1 cellular context compared by ENCODE assay signal in the genomic region with DNA sequence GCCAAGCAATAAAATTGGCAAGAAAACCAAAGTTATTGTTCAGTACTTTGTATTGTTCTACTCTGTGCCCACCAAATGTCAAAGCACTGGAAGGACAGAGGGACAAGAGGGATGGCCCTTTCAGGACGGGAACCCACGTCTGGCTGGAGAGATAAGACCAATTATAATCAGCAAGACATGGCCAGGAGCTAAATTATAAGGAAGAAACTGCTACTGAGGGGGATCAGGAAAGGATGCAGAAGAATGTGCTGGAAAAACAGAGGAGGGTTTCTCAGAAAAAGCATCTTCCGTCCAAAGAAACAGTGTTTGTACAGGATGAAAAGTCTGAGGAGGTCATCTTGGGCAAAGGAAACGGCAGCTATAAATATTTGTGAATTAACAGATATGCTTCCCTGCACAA.
TF ChIP-seq lines count a peak whose summit lies in the region.

No MANE protein-coding gene starts in this region.

TF ChIP-seq in K562, 482 proteins besides CTCF, POLR2A, EP300 and RAD21 (continued from another document and continues in another):
- TF ChIP-seq, protein P1, sequence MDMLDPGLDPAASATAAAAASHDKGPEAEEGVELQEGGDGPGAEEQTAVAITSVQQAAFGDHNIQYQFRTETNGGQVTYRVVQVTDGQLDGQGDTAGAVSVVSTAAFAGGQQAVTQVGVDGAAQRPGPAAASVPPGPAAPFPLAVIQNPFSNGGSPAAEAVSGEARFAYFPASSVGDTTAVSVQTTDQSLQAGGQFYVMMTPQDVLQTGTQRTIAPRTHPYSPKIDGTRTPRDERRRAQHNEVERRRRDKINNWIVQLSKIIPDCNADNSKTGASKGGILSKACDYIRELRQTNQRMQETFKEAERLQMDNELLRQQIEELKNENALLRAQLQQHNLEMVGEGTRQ (CRISPR knock-in tag; IDR thresholded peaks at IDR 0.05): no peak
- no peak for TF ChIP-seq ZNF140 (CRISPR knock-in tag; IDR thresholded peaks at IDR 0.05)
- peak; percentile 72 for TF ChIP-seq SOX6 (IDR thresholded peaks at IDR 0.05)
- no peak for TF ChIP-seq TCF7 (IDR thresholded peaks at IDR 0.05; ENCODE audit: borderline replicate concordance)
- TF ChIP-seq, protein P2, sequence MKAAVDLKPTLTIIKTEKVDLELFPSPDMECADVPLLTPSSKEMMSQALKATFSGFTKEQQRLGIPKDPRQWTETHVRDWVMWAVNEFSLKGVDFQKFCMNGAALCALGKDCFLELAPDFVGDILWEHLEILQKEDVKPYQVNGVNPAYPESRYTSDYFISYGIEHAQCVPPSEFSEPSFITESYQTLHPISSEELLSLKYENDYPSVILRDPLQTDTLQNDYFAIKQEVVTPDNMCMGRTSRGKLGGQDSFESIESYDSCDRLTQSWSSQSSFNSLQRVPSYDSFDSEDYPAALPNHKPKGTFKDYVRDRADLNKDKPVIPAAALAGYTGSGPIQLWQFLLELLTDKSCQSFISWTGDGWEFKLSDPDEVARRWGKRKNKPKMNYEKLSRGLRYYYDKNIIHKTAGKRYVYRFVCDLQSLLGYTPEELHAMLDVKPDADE (conservative IDR thresholded peaks at IDR 0.05; ENCODE audit: control insufficient read depth, low read depth, low read length): no peak
- TF ChIP-seq, protein P3, sequence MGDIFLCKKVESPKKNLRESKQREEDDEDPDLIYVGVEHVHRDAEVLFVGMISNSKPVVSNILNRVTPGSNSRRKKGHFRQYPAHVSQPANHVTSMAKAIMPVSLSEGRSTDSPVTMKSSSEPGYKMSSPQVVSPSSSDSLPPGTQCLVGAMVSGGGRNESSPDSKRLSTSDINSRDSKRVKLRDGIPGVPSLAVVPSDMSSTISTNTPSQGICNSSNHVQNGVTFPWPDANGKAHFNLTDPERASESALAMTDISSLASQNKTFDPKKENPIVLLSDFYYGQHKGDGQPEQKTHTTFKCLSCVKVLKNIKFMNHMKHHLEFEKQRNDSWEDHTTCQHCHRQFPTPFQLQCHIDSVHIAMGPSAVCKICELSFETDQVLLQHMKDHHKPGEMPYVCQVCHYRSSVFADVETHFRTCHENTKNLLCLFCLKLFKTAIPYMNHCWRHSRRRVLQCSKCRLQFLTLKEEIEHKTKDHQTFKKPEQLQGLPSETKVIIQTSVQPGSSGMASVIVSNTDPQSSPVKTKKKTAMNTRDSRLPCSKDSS (IDR thresholded peaks at IDR 0.05; ENCODE audit: low read depth, partially characterized antibody): no peak
- TF ChIP-seq, protein P4, sequence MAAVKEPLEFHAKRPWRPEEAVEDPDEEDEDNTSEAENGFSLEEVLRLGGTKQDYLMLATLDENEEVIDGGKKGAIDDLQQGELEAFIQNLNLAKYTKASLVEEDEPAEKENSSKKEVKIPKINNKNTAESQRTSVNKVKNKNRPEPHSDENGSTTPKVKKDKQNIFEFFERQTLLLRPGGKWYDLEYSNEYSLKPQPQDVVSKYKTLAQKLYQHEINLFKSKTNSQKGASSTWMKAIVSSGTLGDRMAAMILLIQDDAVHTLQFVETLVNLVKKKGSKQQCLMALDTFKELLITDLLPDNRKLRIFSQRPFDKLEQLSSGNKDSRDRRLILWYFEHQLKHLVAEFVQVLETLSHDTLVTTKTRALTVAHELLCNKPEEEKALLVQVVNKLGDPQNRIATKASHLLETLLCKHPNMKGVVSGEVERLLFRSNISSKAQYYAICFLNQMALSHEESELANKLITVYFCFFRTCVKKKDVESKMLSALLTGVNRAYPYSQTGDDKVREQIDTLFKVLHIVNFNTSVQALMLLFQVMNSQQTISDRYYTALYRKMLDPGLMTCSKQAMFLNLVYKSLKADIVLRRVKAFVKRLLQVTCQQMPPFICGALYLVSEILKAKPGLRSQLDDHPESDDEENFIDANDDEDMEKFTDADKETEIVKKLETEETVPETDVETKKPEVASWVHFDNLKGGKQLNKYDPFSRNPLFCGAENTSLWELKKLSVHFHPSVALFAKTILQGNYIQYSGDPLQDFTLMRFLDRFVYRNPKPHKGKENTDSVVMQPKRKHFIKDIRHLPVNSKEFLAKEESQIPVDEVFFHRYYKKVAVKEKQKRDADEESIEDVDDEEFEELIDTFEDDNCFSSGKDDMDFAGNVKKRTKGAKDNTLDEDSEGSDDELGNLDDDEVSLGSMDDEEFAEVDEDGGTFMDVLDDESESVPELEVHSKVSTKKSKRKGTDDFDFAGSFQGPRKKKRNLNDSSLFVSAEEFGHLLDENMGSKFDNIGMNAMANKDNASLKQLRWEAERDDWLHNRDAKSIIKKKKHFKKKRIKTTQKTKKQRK (IDR thresholded peaks at IDR 0.05; ENCODE audit: borderline replicate concordance, low read depth, low read length): no peak
- no peak for TF ChIP-seq ZSCAN32 (CRISPR knock-in tag; IDR thresholded peaks at IDR 0.05)
- TF ChIP-seq TRIM24 (IDR thresholded peaks at IDR 0.05): peak in 1 of 2 experiments; percentile 22; a peak in 1 of 4 replicates
- TF ChIP-seq CBFA2T2 (conservative IDR thresholded peaks at IDR 0.05): peak; percentile 65
- no peak for TF ChIP-seq C11orf30 (IDR thresholded peaks at IDR 0.05; ENCODE audit: low read depth)
- TF ChIP-seq XRCC4 (IDR thresholded peaks at IDR 0.05; ENCODE audit: extremely low read depth, insufficient read depth, insufficient read length): no peak
- TF ChIP-seq MECOM (CRISPR knock-in tag; IDR thresholded peaks at IDR 0.05): 0 out of 2 replicates have a peak, but pooled peaks have one; percentile 45
- no peak for TF ChIP-seq RBM34 (IDR thresholded peaks at IDR 0.05; ENCODE audit: borderline replicate concordance, insufficient read depth, low read length)
- TF ChIP-seq, protein P5, sequence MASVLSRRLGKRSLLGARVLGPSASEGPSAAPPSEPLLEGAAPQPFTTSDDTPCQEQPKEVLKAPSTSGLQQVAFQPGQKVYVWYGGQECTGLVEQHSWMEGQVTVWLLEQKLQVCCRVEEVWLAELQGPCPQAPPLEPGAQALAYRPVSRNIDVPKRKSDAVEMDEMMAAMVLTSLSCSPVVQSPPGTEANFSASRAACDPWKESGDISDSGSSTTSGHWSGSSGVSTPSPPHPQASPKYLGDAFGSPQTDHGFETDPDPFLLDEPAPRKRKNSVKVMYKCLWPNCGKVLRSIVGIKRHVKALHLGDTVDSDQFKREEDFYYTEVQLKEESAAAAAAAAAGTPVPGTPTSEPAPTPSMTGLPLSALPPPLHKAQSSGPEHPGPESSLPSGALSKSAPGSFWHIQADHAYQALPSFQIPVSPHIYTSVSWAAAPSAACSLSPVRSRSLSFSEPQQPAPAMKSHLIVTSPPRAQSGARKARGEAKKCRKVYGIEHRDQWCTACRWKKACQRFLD (CRISPR knock-in tag; IDR thresholded peaks at IDR 0.05): no peak
- TF ChIP-seq, protein P6, sequence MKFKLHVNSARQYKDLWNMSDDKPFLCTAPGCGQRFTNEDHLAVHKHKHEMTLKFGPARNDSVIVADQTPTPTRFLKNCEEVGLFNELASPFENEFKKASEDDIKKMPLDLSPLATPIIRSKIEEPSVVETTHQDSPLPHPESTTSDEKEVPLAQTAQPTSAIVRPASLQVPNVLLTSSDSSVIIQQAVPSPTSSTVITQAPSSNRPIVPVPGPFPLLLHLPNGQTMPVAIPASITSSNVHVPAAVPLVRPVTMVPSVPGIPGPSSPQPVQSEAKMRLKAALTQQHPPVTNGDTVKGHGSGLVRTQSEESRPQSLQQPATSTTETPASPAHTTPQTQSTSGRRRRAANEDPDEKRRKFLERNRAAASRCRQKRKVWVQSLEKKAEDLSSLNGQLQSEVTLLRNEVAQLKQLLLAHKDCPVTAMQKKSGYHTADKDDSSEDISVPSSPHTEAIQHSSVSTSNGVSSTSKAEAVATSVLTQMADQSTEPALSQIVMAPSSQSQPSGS (CRISPR knock-in tag; IDR thresholded peaks at IDR 0.05): no peak
- TF ChIP-seq, protein P7, sequence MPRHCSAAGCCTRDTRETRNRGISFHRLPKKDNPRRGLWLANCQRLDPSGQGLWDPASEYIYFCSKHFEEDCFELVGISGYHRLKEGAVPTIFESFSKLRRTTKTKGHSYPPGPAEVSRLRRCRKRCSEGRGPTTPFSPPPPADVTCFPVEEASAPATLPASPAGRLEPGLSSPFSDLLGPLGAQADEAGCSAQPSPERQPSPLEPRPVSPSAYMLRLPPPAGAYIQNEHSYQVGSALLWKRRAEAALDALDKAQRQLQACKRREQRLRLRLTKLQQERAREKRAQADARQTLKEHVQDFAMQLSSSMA (CRISPR knock-in tag; IDR thresholded peaks at IDR 0.05): no peak
- TF ChIP-seq DPF2 (IDR thresholded peaks at IDR 0.05): peak; percentile 80
- TF ChIP-seq ZNF23 (CRISPR knock-in tag; IDR thresholded peaks at IDR 0.05): no peak
- no peak for TF ChIP-seq ZNF232 (CRISPR knock-in tag; IDR thresholded peaks at IDR 0.05)
- TF ChIP-seq, protein P8, sequence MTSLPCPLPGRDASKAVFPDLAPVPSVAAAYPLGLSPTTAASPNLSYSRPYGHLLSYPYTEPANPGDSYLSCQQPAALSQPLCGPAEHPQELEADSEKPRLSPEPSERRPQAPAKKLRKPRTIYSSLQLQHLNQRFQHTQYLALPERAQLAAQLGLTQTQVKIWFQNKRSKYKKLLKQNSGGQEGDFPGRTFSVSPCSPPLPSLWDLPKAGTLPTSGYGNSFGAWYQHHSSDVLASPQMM (CRISPR knock-in tag; IDR thresholded peaks at IDR 0.05): no peak
- peak; percentile 63 for TF ChIP-seq MTA2 (IDR thresholded peaks at IDR 0.05; ENCODE audit: low read depth)
- no peak for TF ChIP-seq SRSF7 (optimal IDR thresholded peaks at IDR 0.05; ENCODE audit: low read depth, low read length)
- TF ChIP-seq, protein P9, sequence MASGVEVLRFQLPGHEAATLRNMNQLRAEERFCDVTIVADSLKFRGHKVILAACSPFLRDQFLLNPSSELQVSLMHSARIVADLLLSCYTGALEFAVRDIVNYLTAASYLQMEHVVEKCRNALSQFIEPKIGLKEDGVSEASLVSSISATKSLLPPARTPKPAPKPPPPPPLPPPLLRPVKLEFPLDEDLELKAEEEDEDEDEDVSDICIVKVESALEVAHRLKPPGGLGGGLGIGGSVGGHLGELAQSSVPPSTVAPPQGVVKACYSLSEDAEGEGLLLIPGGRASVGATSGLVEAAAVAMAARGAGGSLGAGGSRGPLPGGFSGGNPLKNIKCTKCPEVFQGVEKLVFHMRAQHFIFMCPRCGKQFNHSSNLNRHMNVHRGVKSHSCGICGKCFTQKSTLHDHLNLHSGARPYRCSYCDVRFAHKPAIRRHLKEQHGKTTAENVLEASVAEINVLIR (CRISPR knock-in tag; IDR thresholded peaks at IDR 0.05): no peak
- peak; percentile 75; the same call in 1 of the 2 replicates for TF ChIP-seq SMARCE1 (IDR thresholded peaks at IDR 0.05)
- TF ChIP-seq TCF3 (CRISPR knock-in tag; IDR thresholded peaks at IDR 0.05): peak; percentile 66
- TF ChIP-seq KDM1A (IDR thresholded peaks at IDR 0.05): 0 out of 4 replicates have a peak, but pooled peaks of 1 of the 2 experiments have one; percentile 9
- TF ChIP-seq, protein P10, sequence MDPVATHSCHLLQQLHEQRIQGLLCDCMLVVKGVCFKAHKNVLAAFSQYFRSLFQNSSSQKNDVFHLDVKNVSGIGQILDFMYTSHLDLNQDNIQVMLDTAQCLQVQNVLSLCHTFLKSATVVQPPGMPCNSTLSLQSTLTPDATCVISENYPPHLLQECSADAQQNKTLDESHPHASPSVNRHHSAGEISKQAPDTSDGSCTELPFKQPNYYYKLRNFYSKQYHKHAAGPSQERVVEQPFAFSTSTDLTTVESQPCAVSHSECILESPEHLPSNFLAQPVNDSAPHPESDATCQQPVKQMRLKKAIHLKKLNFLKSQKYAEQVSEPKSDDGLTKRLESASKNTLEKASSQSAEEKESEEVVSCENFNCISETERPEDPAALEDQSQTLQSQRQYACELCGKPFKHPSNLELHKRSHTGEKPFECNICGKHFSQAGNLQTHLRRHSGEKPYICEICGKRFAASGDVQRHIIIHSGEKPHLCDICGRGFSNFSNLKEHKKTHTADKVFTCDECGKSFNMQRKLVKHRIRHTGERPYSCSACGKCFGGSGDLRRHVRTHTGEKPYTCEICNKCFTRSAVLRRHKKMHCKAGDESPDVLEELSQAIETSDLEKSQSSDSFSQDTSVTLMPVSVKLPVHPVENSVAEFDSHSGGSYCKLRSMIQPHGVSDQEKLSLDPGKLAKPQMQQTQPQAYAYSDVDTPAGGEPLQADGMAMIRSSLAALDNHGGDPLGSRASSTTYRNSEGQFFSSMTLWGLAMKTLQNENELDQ (CRISPR knock-in tag; IDR thresholded peaks at IDR 0.05; ENCODE audit: borderline replicate concordance): no peak
- TF ChIP-seq RBFOX2 (IDR thresholded peaks at IDR 0.05; ENCODE audit: low read depth, low read length): no peak
- TF ChIP-seq, protein P11, sequence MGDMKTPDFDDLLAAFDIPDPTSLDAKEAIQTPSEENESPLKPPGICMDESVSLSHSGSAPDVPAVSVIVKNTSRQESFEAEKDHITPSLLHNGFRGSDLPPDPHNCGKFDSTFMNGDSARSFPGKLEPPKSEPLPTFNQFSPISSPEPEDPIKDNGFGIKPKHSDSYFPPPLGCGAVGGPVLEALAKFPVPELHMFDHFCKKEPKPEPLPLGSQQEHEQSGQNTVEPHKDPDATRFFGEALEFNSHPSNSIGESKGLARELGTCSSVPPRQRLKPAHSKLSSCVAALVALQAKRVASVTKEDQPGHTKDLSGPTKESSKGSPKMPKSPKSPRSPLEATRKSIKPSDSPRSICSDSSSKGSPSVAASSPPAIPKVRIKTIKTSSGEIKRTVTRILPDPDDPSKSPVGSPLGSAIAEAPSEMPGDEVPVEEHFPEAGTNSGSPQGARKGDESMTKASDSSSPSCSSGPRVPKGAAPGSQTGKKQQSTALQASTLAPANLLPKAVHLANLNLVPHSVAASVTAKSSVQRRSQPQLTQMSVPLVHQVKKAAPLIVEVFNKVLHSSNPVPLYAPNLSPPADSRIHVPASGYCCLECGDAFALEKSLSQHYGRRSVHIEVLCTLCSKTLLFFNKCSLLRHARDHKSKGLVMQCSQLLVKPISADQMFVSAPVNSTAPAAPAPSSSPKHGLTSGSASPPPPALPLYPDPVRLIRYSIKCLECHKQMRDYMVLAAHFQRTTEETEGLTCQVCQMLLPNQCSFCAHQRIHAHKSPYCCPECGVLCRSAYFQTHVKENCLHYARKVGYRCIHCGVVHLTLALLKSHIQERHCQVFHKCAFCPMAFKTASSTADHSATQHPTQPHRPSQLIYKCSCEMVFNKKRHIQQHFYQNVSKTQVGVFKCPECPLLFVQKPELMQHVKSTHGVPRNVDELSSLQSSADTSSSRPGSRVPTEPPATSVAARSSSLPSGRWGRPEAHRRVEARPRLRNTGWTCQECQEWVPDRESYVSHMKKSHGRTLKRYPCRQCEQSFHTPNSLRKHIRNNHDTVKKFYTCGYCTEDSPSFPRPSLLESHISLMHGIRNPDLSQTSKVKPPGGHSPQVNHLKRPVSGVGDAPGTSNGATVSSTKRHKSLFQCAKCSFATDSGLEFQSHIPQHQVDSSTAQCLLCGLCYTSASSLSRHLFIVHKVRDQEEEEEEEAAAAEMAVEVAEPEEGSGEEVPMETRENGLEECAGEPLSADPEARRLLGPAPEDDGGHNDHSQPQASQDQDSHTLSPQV (IDR thresholded peaks at IDR 0.05): no peak
- TF ChIP-seq, protein P12, sequence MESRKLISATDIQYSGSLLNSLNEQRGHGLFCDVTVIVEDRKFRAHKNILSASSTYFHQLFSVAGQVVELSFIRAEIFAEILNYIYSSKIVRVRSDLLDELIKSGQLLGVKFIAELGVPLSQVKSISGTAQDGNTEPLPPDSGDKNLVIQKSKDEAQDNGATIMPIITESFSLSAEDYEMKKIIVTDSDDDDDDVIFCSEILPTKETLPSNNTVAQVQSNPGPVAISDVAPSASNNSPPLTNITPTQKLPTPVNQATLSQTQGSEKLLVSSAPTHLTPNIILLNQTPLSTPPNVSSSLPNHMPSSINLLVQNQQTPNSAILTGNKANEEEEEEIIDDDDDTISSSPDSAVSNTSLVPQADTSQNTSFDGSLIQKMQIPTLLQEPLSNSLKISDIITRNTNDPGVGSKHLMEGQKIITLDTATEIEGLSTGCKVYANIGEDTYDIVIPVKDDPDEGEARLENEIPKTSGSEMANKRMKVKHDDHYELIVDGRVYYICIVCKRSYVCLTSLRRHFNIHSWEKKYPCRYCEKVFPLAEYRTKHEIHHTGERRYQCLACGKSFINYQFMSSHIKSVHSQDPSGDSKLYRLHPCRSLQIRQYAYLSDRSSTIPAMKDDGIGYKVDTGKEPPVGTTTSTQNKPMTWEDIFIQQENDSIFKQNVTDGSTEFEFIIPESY (CRISPR knock-in tag; IDR thresholded peaks at IDR 0.05): no peak
- no peak for TF ChIP-seq PPARD (CRISPR knock-in tag; IDR thresholded peaks at IDR 0.05)
- TF ChIP-seq GTF2E2 (tag; IDR thresholded peaks at IDR 0.05): no peak
- TF ChIP-seq ZNF778 (CRISPR knock-in tag; IDR thresholded peaks at IDR 0.05): no peak
